Comparison of ENCODE assay signal across 16 cellular contexts in the genomic region with DNA sequence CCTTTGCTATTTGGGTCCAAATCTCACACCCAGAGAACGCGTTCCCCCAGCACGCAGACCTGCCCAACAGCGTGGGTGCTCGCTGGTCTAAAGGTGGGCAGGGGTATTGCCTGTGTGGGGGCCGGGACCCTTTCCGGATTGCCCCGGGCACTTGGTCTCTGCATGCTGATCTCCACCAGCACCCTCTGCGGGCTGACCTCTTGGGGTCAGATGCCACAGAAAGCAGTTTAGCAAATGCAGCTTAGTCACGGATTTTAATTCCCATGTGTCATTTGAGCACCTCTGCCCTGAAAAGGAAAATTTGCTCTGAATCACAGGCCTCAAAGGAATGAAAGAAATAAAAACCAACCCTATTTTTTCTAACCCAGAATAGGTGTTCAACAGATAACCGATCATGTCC. TPM values are rescaled to one million over a fixed set of nuclear protein-coding genes. Genes with fewer than 3 reads are reported as not detected.
DNase-seq lines count a peak whose midpoint lies in the region; ATAC-seq and TF ChIP-seq lines count a peak whose summit lies in the region.
"Had no signal": no experiment of that assay in that cellular context is flagged by ENCODE, and none has a peak within 500 bp of the region (broad histone marks: within the 10 kb centered on the region; RNA-seq: fewer than 3 reads in every experiment).

No MANE protein-coding gene starts in this region.

- DNase-seq in GM03348 (ENCODE audit: low spot score), result peak; percentile 21
- DNase-seq in Panc1 (ENCODE audit: low read depth, low spot score), result peak; percentile 12
- peak; percentile 68 for DNase-seq in esophagus muscularis mucosa (ENCODE audit: extremely low spot score)
- DNase-seq in neural progenitor cell (ENCODE audit: low spot score), result peak; percentile 41
- no peak for DNase-seq in cerebellar nuclear complex (lab: John Stamatoyannopoulos, UW)
- no peak for DNase-seq in DMS 273 (lab: John Stamatoyannopoulos, UW; ENCODE audit: unreplicated experiment)
- DNase-seq: activated CD8-positive, alpha-beta memory T cell treated with anti-CD3 and anti-CD28 coated beads for 24 hours; Calu3; H7; NCI-H2081 treated with DMSO at 0.1 percent for 48 hours; NCI-H69; right cardiac atrium had no signal

- TF ChIP-seq CTCF in Panc1 (IDR thresholded peaks at IDR 0.05), result no peak
- TF ChIP-seq CTCF in esophagus muscularis mucosa (IDR thresholded peaks at IDR 0.05), result no peak
- TF ChIP-seq CTCF in neural progenitor cell (IDR thresholded peaks at IDR 0.05), result no peak

- H3K4me2 ChIP-seq in neural progenitor cell, result peak overlapping the region; percentile 33

- peaks cover 2% of the 10 kb centered on the region for H3K9me3 Mint-ChIP-seq in neural progenitor cell
- H3K9me3 Mint-ChIP-seq: nephron had no signal

- H3K9ac ChIP-seq in neural progenitor cell, result no peak overlapping the region

- no peaks in the 10 kb centered on the region for H4K20me1 ChIP-seq in neural progenitor cell (ENCODE audit: low read depth)

- H3K27me3 ChIP-seq in Panc1 (ENCODE audit: control insufficient read depth, insufficient read depth, low read length) (no peaks in the 10 kb centered on the region), esophagus muscularis mucosa (peaks cover 0 to 5% (median 0%) of the 10 kb centered on the region in 4 donors), neural progenitor cell (no peaks in the 10 kb centered on the region)

- peak overlapping the region; percentile 14 for H2AFZ ChIP-seq in neural progenitor cell (replicated peaks)

- H3K9me3 ChIP-seq in Panc1 (ENCODE audit: control insufficient read depth, insufficient read depth, low read depth, low read length), result no peaks in the 10 kb centered on the region
- no peaks in the 10 kb centered on the region for H3K9me3 ChIP-seq in esophagus muscularis mucosa
- no peaks in the 10 kb centered on the region for H3K9me3 ChIP-seq in neural progenitor cell (ENCODE audit: low read depth)

- H3K27ac Mint-ChIP-seq in neural progenitor cell, result peak overlapping the region; percentile 30
- H3K27ac Mint-ChIP-seq: nephron had no signal

- BruUV-seq in Panc1 (replicated peaks; lab: Mats Ljungman, UMichigan), result no TSS peak

- intact Hi-C loops in Panc1 (cut with micrococcal nuclease; ENCODE audit: unreplicated experiment), result no loop called here
- intact Hi-C loops in esophagus muscularis mucosa (cut with DNase I), result no loop called here

- H3K36me3 ChIP-seq in Panc1 (ENCODE audit: control insufficient read depth, insufficient read depth, low read length) (no peaks in the 10 kb centered on the region), esophagus muscularis mucosa (peaks cover 0 to 16% (median 0%) of the 10 kb centered on the region in 4 donors), neural progenitor cell (no peaks in the 10 kb centered on the region)

- TF ChIP-seq POLR2A in esophagus muscularis mucosa (IDR thresholded peaks at IDR 0.05; ENCODE audit: low read depth), result no peak

- ATAC-seq in Panc1 (0 out of 2 replicates have a peak, but pooled peaks have one; percentile 44), HG03135 (IDR thresholded peaks at IDR 0.05; ENCODE audit: unreplicated experiment) (no peak), GM19463 (IDR thresholded peaks at IDR 0.05; ENCODE audit: unreplicated experiment) (no peak)
- ATAC-seq: right cardiac atrium had no signal

- peak overlapping the region; percentile 30; the same call in 1 of the 2 replicates for H3K27ac ChIP-seq in Panc1 (ENCODE audit: low read length)
- H3K27ac ChIP-seq in esophagus muscularis mucosa (replicated peaks in 1 of 4), result no peak overlapping the region
- peak overlapping the region; percentile 51 for H3K27ac ChIP-seq in neural progenitor cell
- H3K27ac ChIP-seq: RWPE1 had no signal

- CTCF ChIA-PET in Panc1 (lab: Charles Lee), result no interaction called here

- H3K36me3 Mint-ChIP-seq in neural progenitor cell, result no peaks in the 10 kb centered on the region

- H3K4me1 ChIP-seq in Panc1 (ENCODE audit: control insufficient read depth, insufficient read depth, low read length) (peaks cover 2% of the 10 kb centered on the region; the same call in 1 of the 2 replicates), esophagus muscularis mucosa (no peaks in the 10 kb centered on the region), neural progenitor cell (peaks cover 46% of the 10 kb centered on the region)

- in situ Hi-C loops in Panc1 (cut with HindIII; ENCODE audit: low pct_unique_long_range_greater_than_20kb, low sequenced_read_pairs), result no loop called here

- 81% methylated on average over 11 of the region's 11 CpGs for whole genome bisulfite sequencing in esophagus muscularis mucosa

- peak overlapping the region; percentile 9 for H3K4me3 Mint-ChIP-seq in neural progenitor cell
- H3K4me3 Mint-ChIP-seq: nephron had no signal

- no peaks in the 10 kb centered on the region for H3K79me2 ChIP-seq in neural progenitor cell (ENCODE audit: low read depth)

- H3F3A ChIP-seq in neural progenitor cell (ENCODE audit: low read depth), result peaks cover 28% of the 10 kb centered on the region

- no peak for TF ChIP-seq EP300 in esophagus muscularis mucosa (IDR thresholded peaks at IDR 0.05)

- H3K4me3 ChIP-seq in Panc1 (ENCODE audit: low read depth in 2 of 2, low read length in 2 of 2) (no peak overlapping the region), esophagus muscularis mucosa (no peak overlapping the region), neural progenitor cell (no peak overlapping the region)

- POLR2A ChIA-PET in Panc1 (lab: Charles Lee), result interaction anchor here (0.6 kb wide), 1 partner anchor 83 kb away, joined by 3 read pairs; no protein-coding TSS in a partner anchor

- H3K4me1 Mint-ChIP-seq in neural progenitor cell, result peaks cover 67% of the 10 kb centered on the region

- H3K27me3 Mint-ChIP-seq in neural progenitor cell (ENCODE audit: insufficient read depth, low read depth), result peaks cover 25% of the 10 kb centered on the region

RNA-seq across cellular contexts. Expression of a gene that starts 46.7 kb away (rescaled TPM):
- total RNA-seq in Panc1 (2021; ENCODE audit: unreplicated experiment), result 2.2 TPM
- polyA plus RNA-seq in Panc1 (2012; ENCODE audit: insufficient read length), result 2.5 TPM
- total RNA-seq in esophagus muscularis mucosa, result 1 to 10 TPM in 1 of 4 donors, under 1 TPM in 3; 0.50 to 1.7 (median 0.73) TPM
- total RNA-seq in neural progenitor cell (ENCODE audit: low replicate concordance), result 0.07 and 0.09 TPM in 2 replicates

Comparison
In these comparisons a context has a peak if more than half of its experiments do, and no peak if none do; other contexts are left out.
1. DNase-seq: peak in GM03348 (single experiment), Panc1 (single experiment), esophagus muscularis mucosa (single experiment) and neural progenitor cell (single experiment); none in cerebellar nuclear complex (0 of 2) and DMS 273 (single experiment).
2. H3K27ac ChIP-seq: peak in Panc1 (single experiment) and neural progenitor cell (single experiment); none in esophagus muscularis mucosa (0 of 4).